Comparison of ENCODE assay signal across 8 cellular contexts in genomic region chr4:114603455-114603854, GRCh38. TPM values are rescaled to one million over a fixed set of nuclear protein-coding genes. Genes with fewer than 3 reads are reported as not detected.
DNase-seq lines count a peak whose midpoint lies in the region; ATAC-seq and TF ChIP-seq lines count a peak whose summit lies in the region.
"Had no signal": no experiment of that assay in that cellular context is flagged by ENCODE, and none has a peak within 500 bp of the region (broad histone marks: within the 10 kb centered on the region; RNA-seq: fewer than 3 reads in every experiment).

No MANE protein-coding gene starts in this region.

- H3K4me1 Mint-ChIP-seq in GM23338 = peaks cover 9% of the 10 kb centered on the region

- peak overlapping the region; percentile 24; the same call in 1 of the 2 replicates for H3K4me2 ChIP-seq in GM23338

- H3K36me3 Mint-ChIP-seq in GM23338 (ENCODE audit: low read depth) = no peaks in the 10 kb centered on the region

- DNase-seq in GM23338 (ENCODE audit: low spot score) = no peak
- no peak for DNase-seq in SHP77 treated with DMSO at 0.1 percent for 48 hours (lab: John Stamatoyannopoulos, UW)
- no peak for DNase-seq in NCI-H345 treated with DMSO at 0.1 percent for 48 hours (lab: John Stamatoyannopoulos, UW; ENCODE audit: unreplicated experiment)
- DNase-seq in KBM-7 = no peak

- H3K79me2 ChIP-seq in GM23338 (replicated peaks; ENCODE audit: insufficient read depth) = peaks cover 77% of the 10 kb centered on the region

- H3K9me3 Mint-ChIP-seq in GM23338 = no peaks in the 10 kb centered on the region

- no peaks in the 10 kb centered on the region for H3K9me3 ChIP-seq in mucosa of rectum (ENCODE audit: control insufficient read depth in 2 of 2, low read length in 2 of 2)
- H3K9me3 ChIP-seq: neutrophil had no signal

- H3K27me3 Mint-ChIP-seq in GM23338 (ENCODE audit: insufficient read depth, low read depth, poor library complexity) = peaks cover 1% of the 10 kb centered on the region

- H3K4me3 ChIP-seq in GM23338 = no peak overlapping the region
- peak overlapping the region in 1 of 2 donors; percentile 45 for H3K4me3 ChIP-seq in mucosa of rectum (ENCODE audit: low read length in 2 of 2)

- H3K36me3 ChIP-seq in GM23338 (ENCODE audit: insufficient read depth) = no peaks in the 10 kb centered on the region
- no peaks in the 10 kb centered on the region for H3K36me3 ChIP-seq in mucosa of rectum (ENCODE audit: control insufficient read depth in 2 of 2, insufficient read depth in 2 of 2, low read length in 2 of 2)
- H3K36me3 ChIP-seq: neutrophil had no signal

- ATAC-seq in GM18909 (IDR thresholded peaks at IDR 0.05; ENCODE audit: poor library complexity, unreplicated experiment) (peak; percentile 91), GM23338 (no peak), HG03571 (IDR thresholded peaks at IDR 0.05; ENCODE audit: unreplicated experiment) (peak; percentile 82)

- in situ Hi-C loops in KBM-7 (cut with MboI; ENCODE audit: low pct_unique_long_range_greater_than_20kb, low sequenced_read_pairs) = no loop called here

- H3K4me3 Mint-ChIP-seq in GM23338 = no peak overlapping the region

- peak overlapping the region in 1 of 2 donors; percentile 7 for H3K9ac ChIP-seq in mucosa of rectum (ENCODE audit: low read depth in 1 of 2, low read length in 2 of 2)

- no peaks in the 10 kb centered on the region for H3F3A ChIP-seq in GM23338 (replicated peaks; ENCODE audit: low read depth)

- H3K27ac Mint-ChIP-seq in GM23338 = no peak overlapping the region

- TF ChIP-seq CTCF in GM23338 (conservative IDR thresholded peaks at IDR 0.05; ENCODE audit: low read depth in 2 of 2) = no peak

- H3K27ac ChIP-seq in GM23338 (ENCODE audit: low read depth) = no peak overlapping the region
- peak overlapping the region; percentile 35 to 57 for H3K27ac ChIP-seq in mucosa of rectum (ENCODE audit: low read depth in 2 of 2, low read length in 2 of 2)
- H3K27ac ChIP-seq: neutrophil had no signal

- no peak overlapping the region for H2AFZ ChIP-seq in GM23338

- H4K20me1 ChIP-seq in GM23338 (replicated peaks; ENCODE audit: insufficient read depth) = no peaks in the 10 kb centered on the region

- H3K9me2 ChIP-seq in GM23338 (ENCODE audit: insufficient read depth) = no peaks in the 10 kb centered on the region

- H3K27me3 ChIP-seq in GM23338 (ENCODE audit: insufficient read depth) (no peaks in the 10 kb centered on the region), mucosa of rectum (ENCODE audit: control insufficient read depth in 2 of 2, insufficient read depth in 2 of 2, low read length in 2 of 2) (peaks cover 0 to 2% of the 10 kb centered on the region in 2 donors)

- peaks cover 45% of the 10 kb centered on the region for H3K4me1 ChIP-seq in GM23338 (ENCODE audit: insufficient read depth)
- H3K4me1 ChIP-seq in mucosa of rectum (ENCODE audit: control insufficient read depth in 2 of 2, insufficient read depth in 2 of 2, low read length in 2 of 2) = peaks cover 24 to 34% of the 10 kb centered on the region in 2 donors

TF ChIP-seq in GM23338, 12 proteins besides CTCF, POLR2A, EP300 and RAD21 (continues in another document):
- TF ChIP-seq NANOG (IDR thresholded peaks at IDR 0.05; ENCODE audit: borderline replicate concordance) = no peak
- no peak for TF ChIP-seq ZNF462 (CRISPR knock-in tag; IDR thresholded peaks at IDR 0.05)
- TF ChIP-seq JUNB (IDR thresholded peaks at IDR 0.05; ENCODE audit: unreplicated experiment) = no peak
- TF ChIP-seq REST (IDR thresholded peaks at IDR 0.05; ENCODE audit: unreplicated experiment) = no peak
- TF ChIP-seq CREB1 (CRISPR knock-in tag; IDR thresholded peaks at IDR 0.05; ENCODE audit: low read depth) = no peak
- no peak for TF ChIP-seq STAT1 (IDR thresholded peaks at IDR 0.05; ENCODE audit: unreplicated experiment)
- no peak for TF ChIP-seq ZNF114 (CRISPR knock-in tag; IDR thresholded peaks at IDR 0.05)
- no peak for TF ChIP-seq POLR2AphosphoS5 (IDR thresholded peaks at IDR 0.05; ENCODE audit: low read depth)

RNA-seq across cellular contexts. Expression of gene UGT8, which starts 4.8 kb away (rescaled TPM):
- total RNA-seq in GM23338 (2014; rRNA removed; shearing (Covaris generic)) = 39.0 and 47.1 TPM in 2 replicates
- polyA plus RNA-seq in GM23338 (2016; fragmentation: Nextera tagmentation; extraction: Ambion mirVana) = 12.3 and 14.9 TPM in 2 replicates
